ENCODE assay signal across 10 cellular contexts in genomic region chr6:10316327-10316726, GRCh38.
DNase-seq lines count a peak whose midpoint lies in the region; ATAC-seq and TF ChIP-seq lines count a peak whose summit lies in the region.
"Had no signal": no experiment of that assay in that cellular context is flagged by ENCODE, and none has a peak within 500 bp of the region (broad histone marks: within the 10 kb centered on the region; RNA-seq: fewer than 3 reads in every experiment).

No MANE protein-coding gene starts in this region.

- BruUV-seq in IMR-90 (replicated peaks; lab: Mats Ljungman, UMichigan): no TSS peak

- peak overlapping the region; percentile 79; the same call in 1 of the 2 replicates for H2BK120ac ChIP-seq in IMR-90 (ENCODE audit: low read depth, low read length)

- H4K8ac ChIP-seq in IMR-90 (ENCODE audit: low read depth in 2 of 2, low read length in 2 of 2): peak overlapping the region in 1 of 2 experiments; percentile 46; a peak in 2 of 4 replicates

- H3K9me1 ChIP-seq in IMR-90 (ENCODE audit: insufficient read depth, low read length): no peaks in the 10 kb centered on the region

- no peak overlapping the region for H2AK5ac ChIP-seq in IMR-90 (ENCODE audit: low read depth, low read length)

- no peak overlapping the region for H2BK15ac ChIP-seq in IMR-90 (ENCODE audit: low read depth, low read length)

- no peak overlapping the region for H2AK9ac ChIP-seq in IMR-90 (replicated peaks; ENCODE audit: low read depth, low read length, poor library complexity)

- H3K9ac ChIP-seq in IMR-90 (ENCODE audit: low read depth, low read length): no peak overlapping the region

- H3K4me3 ChIP-seq in IMR-90 (ENCODE audit: insufficient read depth, low read depth, low read length) (no peak overlapping the region), astrocyte of the cerebellum (ENCODE audit: low read depth, low read length) (no peak overlapping the region)
- H3K4me3 ChIP-seq: cardiac muscle cell, left ventricle myocardium inferior had no signal

- no peaks in the 10 kb centered on the region for H3K4me1 ChIP-seq in IMR-90 (ENCODE audit: control insufficient read depth, insufficient read depth, low read length)
- H3K4me1 ChIP-seq: left ventricle myocardium inferior had no signal

- DNase-seq in IMR-90 (peak; percentile 72), astrocyte of the cerebellum (ENCODE audit: low read depth) (peak; percentile 44), inferior parietal cortex (ENCODE audit: extremely low spot score) (peak; percentile 56), ureter (ENCODE audit: low spot score) (peak; percentile 49)
- no peak for DNase-seq in activated effector memory CD4-positive, alpha-beta T cell treated with Interleukin-2 at 50 U/mL for 16 hours
- no peak for DNase-seq in stimulated activated CD4-positive, alpha-beta T cell treated with anti-CD3 and anti-CD28 coated beads, Interleukin-4, amount 100 ng/mL, for 24 hours
- DNase-seq: left ventricle myocardium inferior, NCI-H1048 had no signal

- dilution Hi-C loops in IMR-90 (cut with HindIII; ENCODE audit: low sequenced_read_pairs, unreplicated experiment): no loop called here

- no peaks in the 10 kb centered on the region for H3K36me3 ChIP-seq in IMR-90 (ENCODE audit: control insufficient read depth, insufficient read depth, low read length)
- H3K36me3 ChIP-seq: cardiac muscle cell, left ventricle myocardium inferior had no signal

- POLR2A ChIA-PET in IMR-90 (lab: Charles Lee; ENCODE audit: unreplicated experiment): interaction anchor here (0.6 to 0.7 kb wide), 2 partner anchors 123 to 655 kb away, joined by 3 to 5 read pairs; no protein-coding TSS in a partner anchor

- no peak overlapping the region for H3K23ac ChIP-seq in IMR-90 (ENCODE audit: low read depth, low read length)

- H2AFZ ChIP-seq in IMR-90 (replicated peaks; ENCODE audit: low read length, poor library complexity): peak overlapping the region; percentile 13

- no peak overlapping the region for H3K27ac ChIP-seq in IMR-90 (ENCODE audit: insufficient read depth, low read length)
- H3K27ac ChIP-seq: cardiac muscle cell, left ventricle myocardium inferior had no signal

- H2BK5ac ChIP-seq in IMR-90 (ENCODE audit: low read depth, low read length, poor library complexity, severe bottlenecking): peak overlapping the region; percentile 28

- H3K56ac ChIP-seq in IMR-90 (ENCODE audit: extremely low read depth, insufficient read depth, low read length): peak overlapping the region; percentile 46; the same call in 1 of the 2 replicates

- TF ChIP-seq RAD21 in IMR-90 (IDR thresholded peaks at IDR 0.05; ENCODE audit: low read length): no peak

- no peaks in the 10 kb centered on the region for H3K79me1 ChIP-seq in IMR-90 (ENCODE audit: low read depth in 1 of 2, low read length in 2 of 2)

- H3K14ac ChIP-seq in IMR-90 (replicated peaks; ENCODE audit: low read depth, low read length): no peak overlapping the region

- no peaks in the 10 kb centered on the region for H4K20me1 ChIP-seq in IMR-90 (ENCODE audit: insufficient read depth, low read length)

- no peak overlapping the region for H4K5ac ChIP-seq in IMR-90 (ENCODE audit: low read depth, low read length)

- H3K9me3 ChIP-seq in IMR-90 (ENCODE audit: control insufficient read depth, insufficient read depth, low read length): peaks cover 10% of the 10 kb centered on the region; the same call in 1 of the 2 replicates

- H2BK20ac ChIP-seq in IMR-90 (ENCODE audit: low read depth, low read length): peak overlapping the region; percentile 76

- in situ Hi-C loops in IMR-90 (cut with MboI; ENCODE audit: low sequenced_read_pairs): no loop called here
- in situ Hi-C loops in astrocyte of the cerebellum (cut with HindIII; ENCODE audit: low sequenced_read_pairs): no loop called here

- peak overlapping the region; percentile 32; the same call in 1 of the 2 replicates for H4K91ac ChIP-seq in IMR-90 (ENCODE audit: insufficient read depth, low read depth, low read length)

- TF ChIP-seq POLR2A in IMR-90 (IDR thresholded peaks at IDR 0.05; ENCODE audit: low read depth, low read length): no peak

- ATAC-seq in IMR-90 (ENCODE audit: low read depth): peak; percentile 98
- ATAC-seq in HG03457 (IDR thresholded peaks at IDR 0.05; ENCODE audit: unreplicated experiment): no peak

- H3K4me2 ChIP-seq in IMR-90 (ENCODE audit: low read depth, low read length): peak overlapping the region; percentile 70

- CTCF ChIA-PET in IMR-90 (lab: Yijun Ruan, JAX): no interaction called here

- TF ChIP-seq CTCF in IMR-90 (conservative IDR thresholded peaks at IDR 0.05; ENCODE audit: low read depth, low read length): no peak
- no peak for TF ChIP-seq CTCF in astrocyte of the cerebellum (IDR thresholded peaks at IDR 0.05; ENCODE audit: low read depth, low read length, missing control alignments)

- no peak overlapping the region for H3K18ac ChIP-seq in IMR-90 (ENCODE audit: low read depth, low read length)

- H3K27me3 ChIP-seq in IMR-90 (ENCODE audit: control insufficient read depth, insufficient read depth, low read length): no peaks in the 10 kb centered on the region
- H3K27me3 ChIP-seq: cardiac muscle cell had no signal

- WGBS in IMR-90 (ENCODE audit: extremely low coverage in 2 of 2, insufficient read length in 1 of 2), 2 experiments: 0% methylated on average over 1 of the region's 13 CpGs; no CpG with 5 or more reads in 1 of the 2 experiments

- H3K4ac ChIP-seq in IMR-90 (ENCODE audit: low read depth, low read length): no peak overlapping the region

- intact Hi-C loops in IMR-90 (cut with micrococcal nuclease): loop anchor here (5.0 kb wide), 1 partner anchor 86 kb away; no protein-coding TSS in a partner anchor

TF ChIP-seq in IMR-90, 13 proteins besides CTCF, POLR2A, EP300 and RAD21:
- TF ChIP-seq USF2 (IDR thresholded peaks at IDR 0.05; ENCODE audit: low read depth, low read length) (no peak), BHLHE40 (IDR thresholded peaks at IDR 0.05; ENCODE audit: low read depth, low read length) (0 out of 2 replicates have a peak, but pooled peaks have one; percentile 12), NFE2L2 (IDR thresholded peaks at IDR 0.05; ENCODE audit: low read depth, low read length) (no peak), FOS (IDR thresholded peaks at IDR 0.05; ENCODE audit: low read depth, low read length) (peak; percentile 8; the same call in 1 of the 2 replicates), ELK1 (IDR thresholded peaks at IDR 0.05; ENCODE audit: borderline replicate concordance, low read depth, low read length) (no peak)

Comparison
In these comparisons a context has a peak if more than half of its experiments do, and no peak if none do; other contexts are left out.
1. DNase-seq: peak in IMR-90 (single experiment), astrocyte of the cerebellum (single experiment), inferior parietal cortex (single experiment) and ureter (single experiment); none in activated effector memory CD4-positive, alpha-beta T cell treated with Interleukin-2 at 50 U/mL for 16 hours (single experiment) and stimulated activated CD4-positive, alpha-beta T cell treated with anti-CD3 and anti-CD28 coated beads, Interleukin-4, amount 100 ng/mL, for 24 hours (single experiment).